Comparison of ENCODE assay signal across 19 cellular contexts in the genomic region with DNA sequence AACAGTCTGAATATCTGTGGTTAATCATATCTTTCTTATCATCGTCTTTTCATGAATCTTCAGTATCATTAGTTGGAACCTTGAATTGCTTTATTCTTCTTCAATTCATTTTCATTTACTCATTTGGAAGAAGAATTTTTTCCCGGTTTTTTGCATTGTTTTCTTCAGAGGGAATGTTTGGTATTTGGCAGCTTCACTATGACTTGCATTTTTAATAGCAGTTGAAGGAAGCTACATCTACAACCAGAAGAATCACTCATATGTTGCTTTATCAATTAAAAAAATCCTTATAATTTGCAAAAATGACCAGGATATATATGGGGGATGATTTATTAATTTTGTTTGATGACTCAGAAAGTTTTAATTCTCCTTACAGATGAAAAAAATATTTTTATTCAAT.
DNase-seq lines count a peak whose midpoint lies in the region; ATAC-seq and TF ChIP-seq lines count a peak whose summit lies in the region.
"Had no signal": no experiment of that assay in that cellular context is flagged by ENCODE, and none has a peak within 500 bp of the region (broad histone marks: within the 10 kb centered on the region; RNA-seq: fewer than 3 reads in every experiment).

No MANE protein-coding gene starts in this region.

- CTCF ChIA-PET in IMR-90 (lab: Yijun Ruan, JAX), result no interaction called here

- DNase-seq in Caki2 (ENCODE audit: low read depth) (peak; percentile 50), IMR-90 (no peak), adipocyte (ENCODE audit: low read depth) (peak; percentile 6), iris pigment epithelial cell (ENCODE audit: low read depth) (peak; percentile 1), NOMO-1 (lab: John Stamatoyannopoulos, UW; ENCODE audit: unreplicated experiment in 2 of 2) (no peak), DMS114 treated with DMSO at 0.1 percent for 48 hours (lab: John Stamatoyannopoulos, UW; ENCODE audit: unreplicated experiment) (no peak), left ventricle myocardium inferior (no peak)
- DNase-seq: AML-193, DMS79 treated with DMSO at 0.1 percent for 48 hours, Karpas-422, MV-4-11, NCI-H1105 treated with DMSO at 0.1 percent for 48 hours, NCI-H1694, NCI-H2081 treated with DMSO at 0.1 percent for 48 hours, NCI-H2171 treated with DMSO at 0.1 percent for 48 hours had no signal

- H4K8ac ChIP-seq in IMR-90 (ENCODE audit: low read depth in 2 of 2, low read length in 2 of 2), result no peak overlapping the region

- no peak overlapping the region for H3K14ac ChIP-seq in IMR-90 (replicated peaks; ENCODE audit: low read depth, low read length)

- H3K56ac ChIP-seq in IMR-90 (ENCODE audit: extremely low read depth, insufficient read depth, low read length), result no peak overlapping the region

- H3K9ac ChIP-seq in IMR-90 (ENCODE audit: low read depth, low read length) (no peak overlapping the region), adipocyte (ENCODE audit: low read length) (no peak overlapping the region)

- no peak overlapping the region for H3K23ac ChIP-seq in IMR-90 (ENCODE audit: low read depth, low read length)

- H3K4me3 ChIP-seq in IMR-90 (ENCODE audit: insufficient read depth, low read depth, low read length), result no peak overlapping the region
- no peak overlapping the region for H3K4me3 ChIP-seq in adipocyte (ENCODE audit: low read length)
- no peak overlapping the region for H3K4me3 ChIP-seq in left ventricle myocardium inferior
- H3K4me3 ChIP-seq: HAP-1, SJSA1 had no signal

- BruUV-seq in IMR-90 (replicated peaks; lab: Mats Ljungman, UMichigan), result no TSS peak

- no peak overlapping the region for H3K18ac ChIP-seq in IMR-90 (ENCODE audit: low read depth, low read length)

- no peak for TF ChIP-seq POLR2A in IMR-90 (IDR thresholded peaks at IDR 0.05; ENCODE audit: low read depth, low read length)

- peaks cover 2% of the 10 kb centered on the region; the same call in 1 of the 2 replicates for H3K9me3 ChIP-seq in IMR-90 (ENCODE audit: control insufficient read depth, insufficient read depth, low read length)
- no peaks in the 10 kb centered on the region for H3K9me3 ChIP-seq in adipocyte (ENCODE audit: control insufficient read depth, low read length)
- H3K9me3 ChIP-seq in left ventricle myocardium inferior (replicated peaks), result peaks cover 4% of the 10 kb centered on the region
- H3K9me3 ChIP-seq: HAP-1, SJSA1 had no signal

- dilution Hi-C loops in IMR-90 (cut with HindIII; ENCODE audit: low sequenced_read_pairs, unreplicated experiment), result no loop called here

- intact Hi-C loops in IMR-90 (cut with micrococcal nuclease), result no loop called here
- intact Hi-C loops in left ventricle myocardium inferior (cut with micrococcal nuclease), result no loop called here

- H2AK9ac ChIP-seq in IMR-90 (replicated peaks; ENCODE audit: low read depth, low read length, poor library complexity), result no peak overlapping the region

- H3K27ac ChIP-seq in IMR-90 (ENCODE audit: insufficient read depth, low read length) (no peak overlapping the region), left ventricle myocardium inferior (replicated peaks) (no peak overlapping the region)
- H3K27ac ChIP-seq: C4-2B, SJSA1 had no signal

- no peaks in the 10 kb centered on the region for H4K20me1 ChIP-seq in IMR-90 (ENCODE audit: insufficient read depth, low read length)

- H3K4me1 ChIP-seq in IMR-90 (ENCODE audit: control insufficient read depth, insufficient read depth, low read length) (no peaks in the 10 kb centered on the region), adipocyte (ENCODE audit: control insufficient read depth, insufficient read depth, low read length) (no peaks in the 10 kb centered on the region), left ventricle myocardium inferior (no peaks in the 10 kb centered on the region)
- H3K4me1 ChIP-seq: HAP-1, SJSA1 had no signal

- H2BK120ac ChIP-seq in IMR-90 (ENCODE audit: low read depth, low read length), result no peak overlapping the region

- in situ Hi-C loops in Caki2 (cut with HindIII; ENCODE audit: low pct_unique_long_range_greater_than_20kb, low sequenced_read_pairs) (no loop called here), IMR-90 (cut with MboI; ENCODE audit: low sequenced_read_pairs) (no loop called here)

- no peaks in the 10 kb centered on the region for H3K9me1 ChIP-seq in IMR-90 (ENCODE audit: insufficient read depth, low read length)

- no peaks in the 10 kb centered on the region for H3K27me3 ChIP-seq in IMR-90 (ENCODE audit: control insufficient read depth, insufficient read depth, low read length)
- no peaks in the 10 kb centered on the region for H3K27me3 ChIP-seq in adipocyte (replicated peaks; ENCODE audit: control insufficient read depth, insufficient read depth, low read length)
- H3K27me3 ChIP-seq in left ventricle myocardium inferior (ENCODE audit: low read depth), result no peaks in the 10 kb centered on the region
- H3K27me3 ChIP-seq: SJSA1 had no signal

- no peak for TF ChIP-seq RAD21 in IMR-90 (IDR thresholded peaks at IDR 0.05; ENCODE audit: low read length)

- no peak overlapping the region for H3K4me2 ChIP-seq in IMR-90 (ENCODE audit: low read depth, low read length)

- no peak overlapping the region for H3K4ac ChIP-seq in IMR-90 (ENCODE audit: low read depth, low read length)

- no CpG with 5 or more reads among the region's 2 CpGs for WGBS in IMR-90 (ENCODE audit: extremely low coverage in 2 of 2, insufficient read length in 1 of 2), 2 experiments

- no peak for ATAC-seq in IMR-90 (ENCODE audit: low read depth)
- ATAC-seq: Right ventricle myocardium inferior had no signal

- no peak overlapping the region for H4K5ac ChIP-seq in IMR-90 (ENCODE audit: low read depth, low read length)

- no peak overlapping the region for H2BK5ac ChIP-seq in IMR-90 (ENCODE audit: low read depth, low read length, poor library complexity, severe bottlenecking)

- H3K36me3 ChIP-seq in IMR-90 (ENCODE audit: control insufficient read depth, insufficient read depth, low read length), result no peaks in the 10 kb centered on the region
- no peaks in the 10 kb centered on the region for H3K36me3 ChIP-seq in adipocyte (ENCODE audit: control insufficient read depth, insufficient read depth, low read length, severe bottlenecking)
- H3K36me3 ChIP-seq in left ventricle myocardium inferior, result no peaks in the 10 kb centered on the region
- H3K36me3 ChIP-seq: HAP-1, SJSA1 had no signal

- no peaks in the 10 kb centered on the region for H3K79me1 ChIP-seq in IMR-90 (ENCODE audit: low read depth in 1 of 2, low read length in 2 of 2)

- POLR2A ChIA-PET in IMR-90 (lab: Charles Lee; ENCODE audit: unreplicated experiment), result no interaction called here

- H2AFZ ChIP-seq in IMR-90 (replicated peaks; ENCODE audit: low read length, poor library complexity), result no peak overlapping the region

- no peak overlapping the region for H2AK5ac ChIP-seq in IMR-90 (ENCODE audit: low read depth, low read length)

- H4K91ac ChIP-seq in IMR-90 (ENCODE audit: insufficient read depth, low read depth, low read length), result no peak overlapping the region

- H2BK20ac ChIP-seq in IMR-90 (ENCODE audit: low read depth, low read length), result no peak overlapping the region

- no peak overlapping the region for H2BK15ac ChIP-seq in IMR-90 (ENCODE audit: low read depth, low read length)

- TF ChIP-seq CTCF in IMR-90 (conservative IDR thresholded peaks at IDR 0.05; ENCODE audit: low read depth, low read length) (no peak), left ventricle myocardium inferior (IDR thresholded peaks at IDR 0.05; ENCODE audit: borderline replicate concordance) (no peak)

TF ChIP-seq in IMR-90, 13 proteins besides CTCF, POLR2A, EP300 and RAD21:
- TF ChIP-seq FOS (IDR thresholded peaks at IDR 0.05; ENCODE audit: low read depth, low read length) (no peak), MAZ (IDR thresholded peaks at IDR 0.05; ENCODE audit: borderline replicate concordance, low read depth, low read length) (no peak), MXI1 (IDR thresholded peaks at IDR 0.05; ENCODE audit: borderline replicate concordance, low read depth, low read length) (no peak), NFE2L2 (IDR thresholded peaks at IDR 0.05; ENCODE audit: low read depth, low read length) (peak; percentile 34; the same call in 1 of the 2 replicates), BHLHE40 (IDR thresholded peaks at IDR 0.05; ENCODE audit: low read depth, low read length) (no peak), MAFK (IDR thresholded peaks at IDR 0.05; ENCODE audit: low read depth, low read length) (no peak), CHD1 (IDR thresholded peaks at IDR 0.05; ENCODE audit: low read depth, low read length) (no peak), CEBPB (IDR thresholded peaks at IDR 0.05; ENCODE audit: low read depth, low read length) (no peak)
- TF ChIP-seq, protein P1, sequence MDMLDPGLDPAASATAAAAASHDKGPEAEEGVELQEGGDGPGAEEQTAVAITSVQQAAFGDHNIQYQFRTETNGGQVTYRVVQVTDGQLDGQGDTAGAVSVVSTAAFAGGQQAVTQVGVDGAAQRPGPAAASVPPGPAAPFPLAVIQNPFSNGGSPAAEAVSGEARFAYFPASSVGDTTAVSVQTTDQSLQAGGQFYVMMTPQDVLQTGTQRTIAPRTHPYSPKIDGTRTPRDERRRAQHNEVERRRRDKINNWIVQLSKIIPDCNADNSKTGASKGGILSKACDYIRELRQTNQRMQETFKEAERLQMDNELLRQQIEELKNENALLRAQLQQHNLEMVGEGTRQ (IDR thresholded peaks at IDR 0.05; ENCODE audit: low read depth, low read length), result no peak

Comparison
In these comparisons a context has a peak if more than half of its experiments do, and no peak if none do; other contexts are left out.
1. DNase-seq: peak in Caki2 (single experiment), adipocyte (single experiment) and iris pigment epithelial cell (single experiment); none in IMR-90 (single experiment), NOMO-1 (0 of 2), DMS114 treated with DMSO at 0.1 percent for 48 hours (single experiment) and left ventricle myocardium inferior (single experiment).